ENCODE assay signal across 19 cellular contexts in genomic region chr11:70496591-70497535, GRCh38.
DNase-seq lines count a peak whose midpoint lies in the region; ATAC-seq, FAIRE-seq and TF ChIP-seq lines count a peak whose summit lies in the region.
"Had no signal": no experiment of that assay in that cellular context is flagged by ENCODE, and none has a peak within 500 bp of the region (broad histone marks: within the 10 kb centered on the region; RNA-seq: fewer than 3 reads in every experiment).

No MANE protein-coding gene starts in this region.

- peaks cover 0 to 3% (median 0%) of the 10 kb centered on the region in 5 experiments for H3K9me3 Mint-ChIP-seq in brain
- no peaks in the 10 kb centered on the region for H3K9me3 Mint-ChIP-seq in neural crest cell
- H3K9me3 Mint-ChIP-seq in glutamatergic neuron (ENCODE audit: unreplicated experiment): peaks cover 9% of the 10 kb centered on the region
- no peaks in the 10 kb centered on the region for H3K9me3 Mint-ChIP-seq in activated naive CD4-positive, alpha-beta T cell treated with anti-CD3 and anti-CD28 coated beads, Interleukin-2, amount 50 U/mL, for 72 hours
- H3K9me3 Mint-ChIP-seq: CD4-positive, alpha-beta T cell; IgD-negative memory B cell had no signal

- no peak overlapping the region for H3K4me2 ChIP-seq in HepG2 (ENCODE audit: low read depth, low read length)
- H3K4me2 ChIP-seq: A549 had no signal

- FAIRE-seq in HepG2 (lab: Jason Lieb, UNC): no peak
- FAIRE-seq: A549, GM19239, H54 had no signal

- H3K4me1 Mint-ChIP-seq in brain (peaks cover 40% of the 10 kb centered on the region), neural crest cell (peaks cover 16% of the 10 kb centered on the region), glutamatergic neuron (ENCODE audit: low read depth, unreplicated experiment) (peaks cover 11% of the 10 kb centered on the region)
- H3K4me1 Mint-ChIP-seq: IgD-negative memory B cell had no signal

- no peak overlapping the region for H3K9ac ChIP-seq in HepG2 (ENCODE audit: insufficient read depth, low read depth, low read length)

- no peaks in the 10 kb centered on the region for H3K36me3 ChIP-seq in right lobe of liver
- H3K36me3 ChIP-seq in HepG2 (replicated peaks in 1 of 2; ENCODE audit: control insufficient read depth in 1 of 2, insufficient read depth in 2 of 2, low read length in 2 of 2): peaks cover 11 to 38% of the 10 kb centered on the region in 2 experiments; a peak in 4 of 5 replicates

- H3K4me3 Mint-ChIP-seq in brain (no peak overlapping the region), neural crest cell (no peak overlapping the region), glutamatergic neuron (ENCODE audit: unreplicated experiment) (no peak overlapping the region)
- H3K4me3 Mint-ChIP-seq: CD4-positive, alpha-beta T cell; IgD-negative memory B cell had no signal

- H3K27ac Mint-ChIP-seq in brain: peak overlapping the region in 4 of 5 experiments; percentile 12 to 90 (median 68)
- peak overlapping the region; percentile 68 for H3K27ac Mint-ChIP-seq in neural crest cell (ENCODE audit: unreplicated experiment)
- no peak overlapping the region for H3K27ac Mint-ChIP-seq in glutamatergic neuron (ENCODE audit: unreplicated experiment)
- H3K27ac Mint-ChIP-seq in activated naive CD4-positive, alpha-beta T cell treated with anti-CD3 and anti-CD28 coated beads, Interleukin-2, amount 50 U/mL, for 72 hours: no peak overlapping the region
- H3K27ac Mint-ChIP-seq: CD4-positive, alpha-beta T cell; IgD-negative memory B cell had no signal

- TF ChIP-seq RAD21 in HepG2 (CRISPR knock-in tag; IDR thresholded peaks at IDR 0.05): no peak

- no peak overlapping the region for H2AFZ ChIP-seq in HepG2 (ENCODE audit: low read length)

- no peak overlapping the region for H3K4me3 ChIP-seq in right lobe of liver
- H3K4me3 ChIP-seq in HepG2 (replicated peaks in 1 of 3; ENCODE audit: insufficient read depth in 1 of 3, low read depth in 2 of 3, low read length in 3 of 3): no peak overlapping the region
- H3K4me3 ChIP-seq: A549, SJSA1 had no signal

- H3K27me3 ChIP-seq in right lobe of liver (no peaks in the 10 kb centered on the region), HepG2 (ENCODE audit: control insufficient read depth in 1 of 2, insufficient read depth in 2 of 2, low read length in 2 of 2) (no peaks in the 10 kb centered on the region)

- H3K27me3 Mint-ChIP-seq in brain (no peaks in the 10 kb centered on the region), neural crest cell (ENCODE audit: low read depth) (no peaks in the 10 kb centered on the region), glutamatergic neuron (ENCODE audit: unreplicated experiment) (peaks cover 2% of the 10 kb centered on the region)
- H3K27me3 Mint-ChIP-seq: CD4-positive, alpha-beta T cell; IgD-negative memory B cell had no signal

- H3K4me1 ChIP-seq in right lobe of liver (peaks cover 0 to 5% (median 0%) of the 10 kb centered on the region in 4 donors), HepG2 (ENCODE audit: insufficient read depth, low read length) (no peaks in the 10 kb centered on the region)
- H3K4me1 ChIP-seq: A549, SJSA1 had no signal

- H4K20me1 ChIP-seq in HepG2 (ENCODE audit: insufficient read depth, low read length): no peaks in the 10 kb centered on the region

- POLR2A ChIA-PET in HepG2 (lab: Yijun Ruan, JAX): no interaction called here

- in situ Hi-C loops in HepG2 (cut with HindIII; ENCODE audit: extremely low pct_ligation_motif_present, low pct_unique_long_range_greater_than_20kb): no loop called here

- H3K27ac ChIP-seq in right lobe of liver (no peak overlapping the region), HepG2 (ENCODE audit: extremely low read length, insufficient read depth, low read length) (no peak overlapping the region)
- H3K27ac ChIP-seq: A549, SJSA1 had no signal

- H3K36me3 Mint-ChIP-seq in brain (peaks cover 14% of the 10 kb centered on the region), neural crest cell (ENCODE audit: low read depth) (no peaks in the 10 kb centered on the region), glutamatergic neuron (ENCODE audit: unreplicated experiment) (no peaks in the 10 kb centered on the region)
- H3K36me3 Mint-ChIP-seq in activated naive CD4-positive, alpha-beta T cell treated with anti-CD3 and anti-CD28 coated beads, Interleukin-2, amount 50 U/mL, for 72 hours: no peaks in the 10 kb centered on the region
- H3K36me3 Mint-ChIP-seq: IgD-negative memory B cell had no signal

- BruUV-seq in HepG2 (replicated peaks; lab: Mats Ljungman, UMichigan): no TSS peak

- no peaks in the 10 kb centered on the region for H3K79me2 ChIP-seq in HepG2 (ENCODE audit: insufficient read depth, low read length)

- no peak for ATAC-seq in right lobe of liver
- no peak for ATAC-seq in HepG2
- no peak for ATAC-seq in activated naive CD4-positive, alpha-beta T cell treated with anti-CD3 and anti-CD28 coated beads, Interleukin-2, amount 50 U/mL, for 72 hours
- ATAC-seq: A549 had no signal

- 69% methylated on average over 8 of the region's 16 CpGs for WGBS in right lobe of liver (ENCODE audit: insufficient coverage, low coverage, low lambda C conversion rate, missing lambda C conversion rate)
- WGBS in HepG2 (ENCODE audit: low lambda C conversion rate): 91% methylated on average over 16 of the region's 16 CpGs

- H3K9me3 ChIP-seq in right lobe of liver (no peaks in the 10 kb centered on the region), HepG2 (ENCODE audit: low read length) (peaks cover under 1% of the 10 kb centered on the region; the same call in 1 of the 2 replicates)
- H3K9me3 ChIP-seq: A549 had no signal

- CTCF ChIA-PET in HepG2 (lab: Yijun Ruan, JAX; ENCODE audit: low intra/inter-chr PET ratio, low total read pairs): no interaction called here

- TF ChIP-seq CTCF in right lobe of liver (IDR thresholded peaks at IDR 0.05) (no peak), HepG2 (CRISPR knock-in tag; IDR thresholded peaks at IDR 0.05) (no peak), brain (conservative IDR thresholded peaks at IDR 0.05) (no peak), neural crest cell (conservative IDR thresholded peaks at IDR 0.05) (no peak), glutamatergic neuron (IDR thresholded peaks at IDR 0.05; ENCODE audit: partially characterized antibody, unreplicated experiment) (no peak)

- no peak for TF ChIP-seq EP300 in HepG2 (IDR thresholded peaks at IDR 0.05; ENCODE audit: low read depth in 2 of 2, low read length in 2 of 2)
- TF ChIP-seq EP300 in HepG2 (CRISPR knock-in tag; IDR thresholded peaks at IDR 0.05; ENCODE audit: borderline replicate concordance): no peak

- TF ChIP-seq POLR2A in right lobe of liver (IDR thresholded peaks at IDR 0.05) (no peak), HepG2 (IDR thresholded peaks at IDR 0.05; ENCODE audit: insufficient read depth in 1 of 2, low read depth in 2 of 2, low read length in 2 of 2) (no peak)

- DNase-seq in right lobe of liver: peak in 2 of 3 donors; percentile 8 to 16
- no peak for DNase-seq in HepG2 (ENCODE audit: low spot score)
- DNase-seq in neural crest cell (ENCODE audit: low read depth, low spot score): no peak
- DNase-seq in glutamatergic neuron: no peak
- no peak for DNase-seq in activated naive CD4-positive, alpha-beta T cell treated with anti-CD3 and anti-CD28 coated beads, Interleukin-2, amount 50 U/mL, for 72 hours (ENCODE audit: low spot score in 2 of 2)
- DNase-seq in Ammon's horn (ENCODE audit: low spot score): no peak
- DNase-seq in NCI-H128 (lab: John Stamatoyannopoulos, UW; ENCODE audit: unreplicated experiment): no peak
- DNase-seq: CD4-positive, alpha-beta T cell; DMS79; Kasumi-1; NCI-H187 treated with DMSO at 0.1 percent for 48 hours; NCI-H446; RPMI8226 had no signal

- intact Hi-C loops in right lobe of liver (cut with DNase I) (no loop called here), HepG2 (cut with micrococcal nuclease; ENCODE audit: unreplicated experiment) (no loop called here)

TF ChIP-seq in HepG2, 621 proteins besides CTCF, POLR2A, EP300 and RAD21:
- TF ChIP-seq NKX3-1 (CRISPR knock-in tag; IDR thresholded peaks at IDR 0.05) (no peak), MZF1 (CRISPR knock-in tag; IDR thresholded peaks at IDR 0.05; ENCODE audit: borderline replicate concordance) (no peak), IRX3 (CRISPR knock-in tag; IDR thresholded peaks at IDR 0.05; ENCODE audit: borderline replicate concordance, low read depth) (no peak), JUND (CRISPR knock-in tag; IDR thresholded peaks at IDR 0.05) (no peak), ZNF784 (CRISPR knock-in tag; IDR thresholded peaks at IDR 0.05; ENCODE audit: borderline replicate concordance) (no peak), RFXANK (CRISPR knock-in tag; IDR thresholded peaks at IDR 0.05) (no peak)
TF ChIP-seq in HepG2: peak in this region for 0.

Comparison
In these comparisons a context has a peak if more than half of its experiments do, and no peak if none do; other contexts are left out.
1. DNase-seq: peak in right lobe of liver (2 of 3); none in HepG2 (single experiment), neural crest cell (single experiment), glutamatergic neuron (single experiment), activated naive CD4-positive, alpha-beta T cell treated with anti-CD3 and anti-CD28 coated beads, Interleukin-2, amount 50 U/mL, for 72 hours (0 of 2), Ammon's horn (single experiment) and NCI-H128 (single experiment).
2. H3K27ac Mint-ChIP-seq: peak in brain (4 of 5) and neural crest cell (single experiment); none in glutamatergic neuron (single experiment) and activated naive CD4-positive, alpha-beta T cell treated with anti-CD3 and anti-CD28 coated beads, Interleukin-2, amount 50 U/mL, for 72 hours (0 of 2).